ENCODE assay signal across 9 cellular contexts in the genomic region with DNA sequence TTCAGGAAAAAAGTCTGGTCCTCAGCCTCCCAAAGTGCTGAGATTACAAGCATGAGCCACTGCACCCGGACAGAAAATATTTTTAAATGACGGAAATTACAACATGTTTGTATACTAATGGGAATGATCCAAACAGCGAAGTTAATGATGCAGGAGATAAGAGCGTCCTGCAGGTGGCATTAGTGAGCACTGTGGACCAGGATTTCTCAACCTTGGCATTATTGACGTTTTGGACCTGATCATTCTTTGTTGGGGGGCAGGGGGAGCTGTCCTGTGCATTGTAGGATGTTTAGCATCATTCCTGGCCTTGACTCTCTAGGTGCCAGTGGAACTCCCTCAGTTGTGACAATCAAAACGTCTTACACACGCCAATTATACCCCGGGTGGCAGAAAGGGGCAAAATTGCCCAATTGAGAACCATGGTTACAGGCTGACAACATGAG. TPM values are rescaled to one million over a fixed set of nuclear protein-coding genes. Genes with fewer than 3 reads are reported as not detected.
DNase-seq lines count a peak whose midpoint lies in the region; ATAC-seq and TF ChIP-seq lines count a peak whose summit lies in the region.
"Had no signal": no experiment of that assay in that cellular context is flagged by ENCODE, and none has a peak within 500 bp of the region (broad histone marks: within the 10 kb centered on the region; RNA-seq: fewer than 3 reads in every experiment).

No MANE protein-coding gene starts in this region.

- H3K36me3 Mint-ChIP-seq in activated naive CD4-positive, alpha-beta T cell treated with anti-CD3 and anti-CD28 coated beads for 36 hours (ENCODE audit: low read depth), result peaks cover 19% of the 10 kb centered on the region

- H3K4me3 ChIP-seq in heart right ventricle (no peak overlapping the region), sigmoid colon (no peak overlapping the region)

- peak; percentile 41 to 77 (median 71) for TF ChIP-seq CTCF in heart right ventricle (IDR thresholded peaks at IDR 0.05)
- TF ChIP-seq CTCF in sigmoid colon (IDR thresholded peaks at IDR 0.05), result peak in 3 of 4 experiments; percentile 36 to 66 (median 43)

- no peak overlapping the region for H3K4me3 Mint-ChIP-seq in activated naive CD4-positive, alpha-beta T cell treated with anti-CD3 and anti-CD28 coated beads for 36 hours
- H3K4me3 Mint-ChIP-seq: stimulated activated naive CD8-positive, alpha-beta T cell treated with anti-CD3 and anti-CD28 coated beads, Interleukin-15, Interleukin-2, amounts not matched to agents 100 ng/mL and 50 ng/mL, for 24 hours had no signal

- 54 to 61% methylated on average over 8 of the region's 8 CpGs for WGBS in heart right ventricle, 2 donors
- 51 to 65% methylated on average over 8 of the region's 8 CpGs for WGBS in sigmoid colon, 2 donors

- intact Hi-C loops in activated naive CD4-positive, alpha-beta T cell treated with anti-CD3 and anti-CD28 coated beads for 36 hours (cut with micrococcal nuclease), result loop anchor here (1.0 to 2.0 kb wide), 4 partner anchors 250 to 701 kb away; no protein-coding TSS in a partner anchor
- intact Hi-C loops in heart right ventricle (cut with DNase I) (loop anchor here in 5 of 10 donors (5.0 to 10.0 kb wide), 5 partner anchors 99 to 701 kb away; no protein-coding TSS in a partner anchor), sigmoid colon (cut with DNase I) (no loop called here)

- TF ChIP-seq POLR2A in sigmoid colon (IDR thresholded peaks at IDR 0.05), result no peak

- H3K9me3 ChIP-seq in heart right ventricle, result no peaks in the 10 kb centered on the region
- H3K9me3 ChIP-seq in sigmoid colon, result no peaks in the 10 kb centered on the region

- no peaks in the 10 kb centered on the region for H3K27me3 ChIP-seq in heart right ventricle
- no peaks in the 10 kb centered on the region for H3K27me3 ChIP-seq in sigmoid colon

- no peaks in the 10 kb centered on the region for H3K4me1 Mint-ChIP-seq in activated naive CD4-positive, alpha-beta T cell treated with anti-CD3 and anti-CD28 coated beads for 36 hours (ENCODE audit: low read depth)

- no peaks in the 10 kb centered on the region for H3K9me3 Mint-ChIP-seq in activated naive CD4-positive, alpha-beta T cell treated with anti-CD3 and anti-CD28 coated beads for 36 hours
- H3K9me3 Mint-ChIP-seq: stimulated activated naive CD8-positive, alpha-beta T cell treated with anti-CD3 and anti-CD28 coated beads, Interleukin-15, Interleukin-2, amounts not matched to agents 100 ng/mL and 50 ng/mL, for 24 hours had no signal

- H3K27me3 Mint-ChIP-seq in activated naive CD4-positive, alpha-beta T cell treated with anti-CD3 and anti-CD28 coated beads for 36 hours (ENCODE audit: low read depth), result no peaks in the 10 kb centered on the region
- H3K27me3 Mint-ChIP-seq: stimulated activated naive CD8-positive, alpha-beta T cell treated with anti-CD3 and anti-CD28 coated beads, Interleukin-15, Interleukin-2, amounts not matched to agents 100 ng/mL and 50 ng/mL, for 24 hours had no signal

- no peak for TF ChIP-seq EP300 in sigmoid colon (IDR thresholded peaks at IDR 0.05)

- H3K27ac Mint-ChIP-seq in activated naive CD4-positive, alpha-beta T cell treated with anti-CD3 and anti-CD28 coated beads for 36 hours, result no peak overlapping the region
- H3K27ac Mint-ChIP-seq: stimulated activated naive CD8-positive, alpha-beta T cell treated with anti-CD3 and anti-CD28 coated beads, Interleukin-15, Interleukin-2, amounts not matched to agents 100 ng/mL and 50 ng/mL, for 24 hours had no signal

- CTCF ChIA-PET in activated naive CD4-positive, alpha-beta T cell treated with anti-CD3 and anti-CD28 coated beads for 36 hours (lab: Charles Lee), result interaction anchor here (0.7 to 1.3 kb wide), 6 partner anchors 25 to 418 kb away, joined by 3 to 4 read pairs (median 4); no protein-coding TSS in a partner anchor

- ATAC-seq in heart right ventricle (peak in 3 of 8 donors; percentile 48 to 66 (median 52)), HG03045 (IDR thresholded peaks at IDR 0.05; ENCODE audit: unreplicated experiment) (no peak)

- peak; percentile 65 for DNase-seq in activated effector memory CD4-positive, alpha-beta T cell treated with anti-CD3 and anti-CD28 coated beads, Interleukin-2, amount 50 U/mL, for 16 hours
- no peak for DNase-seq in activated effector memory CD4-positive, alpha-beta T cell treated with Interleukin-2 at 50 U/mL for 16 hours
- DNase-seq in NCI-H1092 (lab: John Stamatoyannopoulos, UW) (peak; percentile 29), heart right ventricle (peak in 1 of 2 donors; percentile 12), sigmoid colon (no peak), NCI-H187 treated with DMSO at 0.1 percent for 48 hours (lab: John Stamatoyannopoulos, UW) (no peak)
- peak; percentile 32 for DNase-seq in activated naive CD4-positive, alpha-beta T cell treated with anti-CD3 and anti-CD28 coated beads for 36 hours

- H3K36me3 ChIP-seq in heart right ventricle, result peaks cover 0 to 94% (median 31%) of the 10 kb centered on the region in 9 donors
- H3K36me3 ChIP-seq in sigmoid colon, result peaks cover 0 to 77% (median 14%) of the 10 kb centered on the region in 4 donors

- H3K27ac ChIP-seq in heart right ventricle (no peak overlapping the region), sigmoid colon (peak overlapping the region in 1 of 4 donors; percentile 15)

- H3K4me1 ChIP-seq in heart right ventricle, result no peaks in the 10 kb centered on the region
- H3K4me1 ChIP-seq in sigmoid colon, result no peaks in the 10 kb centered on the region

RNA-seq across cellular contexts. Expression of a gene that starts 34.1 kb away (rescaled TPM):
- total RNA-seq in activated naive CD4-positive, alpha-beta T cell treated with anti-CD3 and anti-CD28 coated beads for 36 hours, result 10 to 100 TPM; 46.1 to 55.2 TPM
- total RNA-seq in heart right ventricle (10 to 100 TPM; 40.1 to 59.9 (median 47.1) TPM), sigmoid colon (10 to 100 TPM; 36.1 to 86.1 (median 57.3) TPM)
- polyA plus RNA-seq in heart right ventricle (10 to 100 TPM; 40.2 to 98.6 TPM), sigmoid colon (10 to 100 TPM; 45.3 to 79.1 (median 60.7) TPM)

Comparison
In these comparisons a context has a peak if more than half of its experiments do, and no peak if none do; other contexts are left out.
1. DNase-seq: peak in activated effector memory CD4-positive, alpha-beta T cell treated with anti-CD3 and anti-CD28 coated beads, Interleukin-2, amount 50 U/mL, for 16 hours (single experiment), NCI-H1092 (single experiment) and activated naive CD4-positive, alpha-beta T cell treated with anti-CD3 and anti-CD28 coated beads for 36 hours (single experiment); none in activated effector memory CD4-positive, alpha-beta T cell treated with Interleukin-2 at 50 U/mL for 16 hours (single experiment), sigmoid colon (single experiment) and NCI-H187 treated with DMSO at 0.1 percent for 48 hours (single experiment).